In the genomic region with DNA sequence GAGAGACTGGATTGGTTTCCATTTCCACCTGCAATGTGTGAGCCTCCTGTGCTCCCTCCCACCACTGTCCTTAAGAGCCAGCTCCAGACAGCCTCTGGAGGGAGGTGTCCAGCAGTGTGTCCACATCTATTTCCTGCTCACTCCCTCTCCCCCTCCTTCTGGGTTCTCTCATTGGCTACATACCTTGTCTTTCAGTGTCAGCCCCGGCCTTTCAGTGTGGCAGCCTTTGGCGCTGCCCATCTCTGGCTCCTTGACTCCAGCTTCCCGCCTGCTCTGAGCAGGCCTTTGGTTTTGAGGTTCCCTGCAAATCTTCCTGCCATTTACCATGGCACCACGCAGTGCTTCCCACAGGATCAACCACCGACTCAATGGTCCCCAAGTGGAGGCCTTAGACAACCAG, we compare ENCODE assay signal across 1 cellular context.
A peak's percentile ranks its signal among the peaks of the same experiment; 100 is the strongest.
TF ChIP-seq lines count a peak whose summit lies in the region.

No MANE protein-coding gene starts in this region.

TF ChIP-seq in HepG2, 621 proteins besides CTCF, POLR2A, EP300 and RAD21 (continued from another document):
- TF ChIP-seq, protein P1, sequence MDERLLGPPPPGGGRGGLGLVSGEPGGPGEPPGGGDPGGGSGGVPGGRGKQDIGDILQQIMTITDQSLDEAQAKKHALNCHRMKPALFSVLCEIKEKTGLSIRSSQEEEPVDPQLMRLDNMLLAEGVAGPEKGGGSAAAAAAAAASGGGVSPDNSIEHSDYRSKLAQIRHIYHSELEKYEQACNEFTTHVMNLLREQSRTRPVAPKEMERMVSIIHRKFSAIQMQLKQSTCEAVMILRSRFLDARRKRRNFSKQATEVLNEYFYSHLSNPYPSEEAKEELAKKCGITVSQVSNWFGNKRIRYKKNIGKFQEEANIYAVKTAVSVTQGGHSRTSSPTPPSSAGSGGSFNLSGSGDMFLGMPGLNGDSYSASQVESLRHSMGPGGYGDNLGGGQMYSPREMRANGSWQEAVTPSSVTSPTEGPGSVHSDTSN (CRISPR knock-in tag; IDR thresholded peaks at IDR 0.05) = peak; percentile 73
- TF ChIP-seq YY1 (IDR thresholded peaks at IDR 0.05; ENCODE audit: insufficient read depth, insufficient replicate concordance, low read depth, low read length) (no peak), NFYB (CRISPR knock-in tag; IDR thresholded peaks at IDR 0.05) (peak; percentile 47), SP2 (CRISPR knock-in tag; IDR thresholded peaks at IDR 0.05) (peak; percentile 72), NFYC (CRISPR knock-in tag; IDR thresholded peaks at IDR 0.05) (peak; percentile 75), GABPB1 (CRISPR knock-in tag; IDR thresholded peaks at IDR 0.05) (peak; percentile 20; the same call in 1 of the 2 replicates), JUNB (CRISPR knock-in tag; IDR thresholded peaks at IDR 0.05; ENCODE audit: borderline replicate concordance) (no peak), ZNF383 (CRISPR knock-in tag; IDR thresholded peaks at IDR 0.05; ENCODE audit: borderline replicate concordance) (no peak)
- TF ChIP-seq, protein P2, sequence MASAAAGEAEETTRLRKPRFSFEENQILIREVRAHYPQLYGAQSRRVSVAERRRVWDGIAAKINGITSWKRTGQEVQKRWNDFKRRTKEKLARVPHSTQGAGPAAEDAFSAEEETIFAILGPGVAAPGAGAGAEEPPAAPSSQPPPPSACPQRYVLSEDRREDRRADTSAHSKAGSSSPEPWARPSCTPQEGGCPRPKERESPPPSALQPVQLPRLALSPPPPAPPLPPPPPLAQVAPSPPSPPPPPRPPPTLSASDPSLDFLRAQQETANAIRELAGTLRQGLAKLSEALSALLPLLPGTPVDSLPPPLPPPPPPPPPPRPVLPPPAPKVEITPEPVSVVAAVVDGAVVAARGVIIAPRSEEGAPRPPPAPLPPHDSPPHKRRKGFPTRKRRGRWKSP (CRISPR knock-in tag; IDR thresholded peaks at IDR 0.05) = no peak
